In genomic region chr19:10653732-10654609, GRCh38 we compare ENCODE assay signal across 8 cellular contexts. TPM values are rescaled to one million over a fixed set of nuclear protein-coding genes. Genes with fewer than 3 reads are reported as not detected.
DNase-seq lines count a peak whose midpoint lies in the region; ATAC-seq and TF ChIP-seq lines count a peak whose summit lies in the region.

Gene ILF3 (plus strand): TSS chr19:10654346. CDS start chr19:10670606, 16,260 bp downstream.

- peak within 1 kb of the TSS; percentile 73 for H2AFZ ChIP-seq in fibroblast of lung (ENCODE audit: low read length)

- H3K36me3 ChIP-seq in RWPE2 (ENCODE audit: low read depth) (peaks cover 44% of the 10 kb centered on the region), fibroblast of lung (ENCODE audit: control insufficient read depth, insufficient read depth, low read length) (peaks cover 4% of the 10 kb centered on the region)
- H3K36me3 ChIP-seq in naive thymus-derived CD4-positive, alpha-beta T cell (ENCODE audit: control insufficient read depth in 2 of 3, insufficient read depth in 3 of 3, low read length in 3 of 3), result peaks cover 0 to 15% (median 4%) of the 10 kb centered on the region in 3 experiments

- peak within 1 kb of the TSS; percentile 99 for H3K9ac ChIP-seq in fibroblast of lung (ENCODE audit: insufficient read depth, low read length)

- H3K27me3 Mint-ChIP-seq in activated T-helper 2 cell treated with anti-CD3 and anti-CD28 coated beads, Interferon-gamma antibody, Interleukin-2, Interleukin-4, amounts not matched to agents 10 μg/mL and 5 μg/mL and 100 μg/mL, durations not matched to agents 14 hours and 24 hours and 36 hours (ENCODE audit: low read depth), result no peaks in the 10 kb centered on the region
- H3K27me3 Mint-ChIP-seq in naive thymus-derived CD4-positive, alpha-beta T cell, result peaks cover 0 to 3% (median 0%) of the 10 kb centered on the region in 5 donors
- H3K27me3 Mint-ChIP-seq in stimulated activated naive B cell treated with anti-CD40 and anti-IgM and Interleukin-4, amounts not matched to agents 10 μg/mL and 1 μg/mL and 100 μg/mL, for 72 hours, result no peaks in the 10 kb centered on the region

- H3K27ac ChIP-seq in RWPE2 (ENCODE audit: poor library complexity, severe bottlenecking), result peak within 1 kb of the TSS; percentile 88
- peak within 1 kb of the TSS; percentile 99 for H3K27ac ChIP-seq in fibroblast of lung (ENCODE audit: insufficient read depth, low read length)
- H3K27ac ChIP-seq in naive thymus-derived CD4-positive, alpha-beta T cell (ENCODE audit: low read depth, low read length), result peak within 1 kb of the TSS; percentile 100

- TF ChIP-seq CTCF in RWPE2 (IDR thresholded peaks at IDR 0.05; ENCODE audit: poor library complexity, severe bottlenecking) (no peak), fibroblast of lung (conservative IDR thresholded peaks at IDR 0.05 in 1 of 2, IDR thresholded peaks at IDR 0.05 in 1 of 2; ENCODE audit: low read depth in 1 of 2, low read length in 2 of 2) (no peak)

- peak within 1 kb of the TSS; percentile 83 for H3K4me3 ChIP-seq in RWPE2 (ENCODE audit: severe bottlenecking)
- peak within 1 kb of the TSS; percentile 94 to 99 (median 96) for H3K4me3 ChIP-seq in fibroblast of lung (replicated peaks in 1 of 4; ENCODE audit: control extremely low read depth in 1 of 4, insufficient read depth in 1 of 4, low read depth in 3 of 4, low read length in 4 of 4)
- H3K4me3 ChIP-seq in naive thymus-derived CD4-positive, alpha-beta T cell (ENCODE audit: low read length), result peak within 1 kb of the TSS; percentile 87

- peak within 1 kb of the TSS; percentile 99 for H3K4me2 ChIP-seq in fibroblast of lung (ENCODE audit: extremely low read depth, insufficient read depth, low read length)

- DNase-seq in EH (ENCODE audit: low read depth), result peak; percentile 100
- peak; percentile 99 for DNase-seq in H4 (ENCODE audit: low spot score)
- DNase-seq in LoVo (ENCODE audit: low spot score), result peak; percentile 100
- DNase-seq in RWPE2 (ENCODE audit: low spot score), result peak; percentile 99
- peak; percentile 100 for DNase-seq in activated T-helper 2 cell treated with anti-CD3 and anti-CD28 coated beads, Interferon-gamma antibody, Interleukin-2, Interleukin-4, amounts not matched to agents 10 μg/mL and 5 μg/mL and 100 μg/mL, durations not matched to agents 14 hours and 24 hours and 36 hours (ENCODE audit: low spot score)
- DNase-seq in fibroblast of lung (ENCODE audit: low read depth in 2 of 2), result peak; percentile 100
- peak; percentile 97 to 100 (median 100) for DNase-seq in naive thymus-derived CD4-positive, alpha-beta T cell
- peak; percentile 100 for DNase-seq in stimulated activated naive B cell treated with anti-CD40 and anti-IgM and Interleukin-4, amounts not matched to agents 10 μg/mL and 1 μg/mL and 100 μg/mL, for 72 hours

- CTCF ChIA-PET in naive thymus-derived CD4-positive, alpha-beta T cell (lab: Charles Lee), result interaction anchor here (1.1 to 1.4 kb wide), 2 partner anchors 46 to 73 kb away, joined by 3 to 4 read pairs; no protein-coding TSS in a partner anchor

- H3K36me3 Mint-ChIP-seq in activated T-helper 2 cell treated with anti-CD3 and anti-CD28 coated beads, Interferon-gamma antibody, Interleukin-2, Interleukin-4, amounts not matched to agents 10 μg/mL and 5 μg/mL and 100 μg/mL, durations not matched to agents 14 hours and 24 hours and 36 hours (ENCODE audit: low read depth), result peaks cover 53% of the 10 kb centered on the region
- H3K36me3 Mint-ChIP-seq in naive thymus-derived CD4-positive, alpha-beta T cell, result peaks cover 0 to 15% (median 5%) of the 10 kb centered on the region in 5 donors
- H3K36me3 Mint-ChIP-seq in stimulated activated naive B cell treated with anti-CD40 and anti-IgM and Interleukin-4, amounts not matched to agents 10 μg/mL and 1 μg/mL and 100 μg/mL, for 72 hours, result peaks cover 29 to 36% of the 10 kb centered on the region in 2 donors

- peaks cover 51% of the 10 kb centered on the region for H3K79me2 ChIP-seq in fibroblast of lung (ENCODE audit: control insufficient read depth, insufficient read depth, low read length)

- ATAC-seq in RWPE2 (ENCODE audit: low read depth), result peak; percentile 77
- ATAC-seq in naive thymus-derived CD4-positive, alpha-beta T cell, result peak; percentile 89
- peak; percentile 85 to 88 for ATAC-seq in stimulated activated naive B cell treated with anti-CD40 and anti-IgM and Interleukin-4, amounts not matched to agents 10 μg/mL and 1 μg/mL and 100 μg/mL, for 72 hours (replicated peaks)

- intact Hi-C loops in activated T-helper 2 cell treated with anti-CD3 and anti-CD28 coated beads, Interferon-gamma antibody, Interleukin-2, Interleukin-4, amounts not matched to agents 10 μg/mL and 5 μg/mL and 100 μg/mL, durations not matched to agents 14 hours and 24 hours and 36 hours (cut with micrococcal nuclease), result loop anchor here (1.0 to 10.0 kb wide), 8 partner anchors 43 to 359 kb away; partner anchors contain the start of genes CDC37, KEAP1 and TMED1
- intact Hi-C loops in naive thymus-derived CD4-positive, alpha-beta T cell (cut with micrococcal nuclease), result loop anchor here (1.0 to 10.0 kb wide), 18 partner anchors 41 to 853 kb away; partner anchors contain the start of genes CARM1 (in 2 of the 2), CDC37 (in 2 of the 2), KEAP1 (in 2 of the 2) and KRI1 (in 2 of the 2)

- POLR2A ChIA-PET in naive thymus-derived CD4-positive, alpha-beta T cell (lab: Charles Lee), result interaction anchor here (0.8 to 2.3 kb wide), 12 partner anchors 10 to 154 kb away, joined by 3 to 29 read pairs (median 5); partner anchors contain the start of gene QTRT1

- H3K4me1 Mint-ChIP-seq in activated T-helper 2 cell treated with anti-CD3 and anti-CD28 coated beads, Interferon-gamma antibody, Interleukin-2, Interleukin-4, amounts not matched to agents 10 μg/mL and 5 μg/mL and 100 μg/mL, durations not matched to agents 14 hours and 24 hours and 36 hours (ENCODE audit: low read depth), result peaks cover 24% of the 10 kb centered on the region
- peaks cover 17 to 62% (median 42%) of the 10 kb centered on the region in 7 donors for H3K4me1 Mint-ChIP-seq in naive thymus-derived CD4-positive, alpha-beta T cell
- H3K4me1 Mint-ChIP-seq in stimulated activated naive B cell treated with anti-CD40 and anti-IgM and Interleukin-4, amounts not matched to agents 10 μg/mL and 1 μg/mL and 100 μg/mL, for 72 hours, result peaks cover 23 to 36% of the 10 kb centered on the region in 2 donors

- H4K20me1 ChIP-seq in fibroblast of lung (ENCODE audit: control insufficient read depth, extremely low read depth, insufficient read depth, low read length), result peaks cover 3% of the 10 kb centered on the region

- peak within 1 kb of the TSS; percentile 98 for H3K27ac Mint-ChIP-seq in activated T-helper 2 cell treated with anti-CD3 and anti-CD28 coated beads, Interferon-gamma antibody, Interleukin-2, Interleukin-4, amounts not matched to agents 10 μg/mL and 5 μg/mL and 100 μg/mL, durations not matched to agents 14 hours and 24 hours and 36 hours
- H3K27ac Mint-ChIP-seq in naive thymus-derived CD4-positive, alpha-beta T cell, result peak within 1 kb of the TSS; percentile 94 to 99 (median 98)
- H3K27ac Mint-ChIP-seq in stimulated activated naive B cell treated with anti-CD40 and anti-IgM and Interleukin-4, amounts not matched to agents 10 μg/mL and 1 μg/mL and 100 μg/mL, for 72 hours, result peak within 1 kb of the TSS; percentile 99

- no peaks in the 10 kb centered on the region for H3K27me3 ChIP-seq in RWPE2 (ENCODE audit: insufficient read depth, poor library complexity, severe bottlenecking)
- no peaks in the 10 kb centered on the region for H3K27me3 ChIP-seq in fibroblast of lung (ENCODE audit: control insufficient read depth, insufficient read depth, low read length)
- H3K27me3 ChIP-seq in naive thymus-derived CD4-positive, alpha-beta T cell (ENCODE audit: control insufficient read depth in 2 of 2, insufficient read depth in 2 of 2, low read length in 2 of 2), result no peaks in the 10 kb centered on the region

- H3K9me3 Mint-ChIP-seq in activated T-helper 2 cell treated with anti-CD3 and anti-CD28 coated beads, Interferon-gamma antibody, Interleukin-2, Interleukin-4, amounts not matched to agents 10 μg/mL and 5 μg/mL and 100 μg/mL, durations not matched to agents 14 hours and 24 hours and 36 hours, result no peaks in the 10 kb centered on the region
- H3K9me3 Mint-ChIP-seq in naive thymus-derived CD4-positive, alpha-beta T cell, result peaks cover 0 to 8% (median 0%) of the 10 kb centered on the region in 11 donors
- no peaks in the 10 kb centered on the region for H3K9me3 Mint-ChIP-seq in stimulated activated naive B cell treated with anti-CD40 and anti-IgM and Interleukin-4, amounts not matched to agents 10 μg/mL and 1 μg/mL and 100 μg/mL, for 72 hours

- peaks cover 12% of the 10 kb centered on the region for H3K4me1 ChIP-seq in RWPE2 (ENCODE audit: insufficient read depth, poor library complexity, severe bottlenecking)
- peaks cover 2% of the 10 kb centered on the region for H3K4me1 ChIP-seq in fibroblast of lung (ENCODE audit: control insufficient read depth, extremely low read depth, insufficient read depth, low read length)
- H3K4me1 ChIP-seq in naive thymus-derived CD4-positive, alpha-beta T cell (ENCODE audit: control insufficient read depth in 2 of 2, insufficient read depth in 2 of 2, low read length in 2 of 2), result peaks cover 32 to 38% of the 10 kb centered on the region in 2 donors

- peak within 1 kb of the TSS; percentile 95 for H3K4me3 Mint-ChIP-seq in activated T-helper 2 cell treated with anti-CD3 and anti-CD28 coated beads, Interferon-gamma antibody, Interleukin-2, Interleukin-4, amounts not matched to agents 10 μg/mL and 5 μg/mL and 100 μg/mL, durations not matched to agents 14 hours and 24 hours and 36 hours (ENCODE audit: low read depth)
- H3K4me3 Mint-ChIP-seq in naive thymus-derived CD4-positive, alpha-beta T cell, result peak within 1 kb of the TSS; percentile 93 to 98 (median 95)
- H3K4me3 Mint-ChIP-seq in stimulated activated naive B cell treated with anti-CD40 and anti-IgM and Interleukin-4, amounts not matched to agents 10 μg/mL and 1 μg/mL and 100 μg/mL, for 72 hours, result peak within 1 kb of the TSS; percentile 92 to 95

- H3K9me3 ChIP-seq in RWPE2 (ENCODE audit: severe bottlenecking), result no peaks in the 10 kb centered on the region
- H3K9me3 ChIP-seq in fibroblast of lung (ENCODE audit: control insufficient read depth, insufficient read depth, low read depth, low read length), result no peaks in the 10 kb centered on the region
- no peaks in the 10 kb centered on the region for H3K9me3 ChIP-seq in naive thymus-derived CD4-positive, alpha-beta T cell (ENCODE audit: control insufficient read depth in 2 of 3, low read length in 3 of 3)

RNA-seq across cellular contexts. Expression of gene ILF3, which starts in this region (rescaled TPM):
- total RNA-seq in H4 (2014; rRNA removed; shearing (Covaris generic)), result 107 and 109 TPM in 2 replicates
- 509 and 523 TPM in 2 replicates for total RNA-seq in activated T-helper 2 cell treated with anti-CD3 and anti-CD28 coated beads, Interferon-gamma antibody, Interleukin-2, Interleukin-4, amounts not matched to agents 10 μg/mL and 5 μg/mL and 100 μg/mL, durations not matched to agents 14 hours and 24 hours and 36 hours
- total RNA-seq in fibroblast of lung, result 55.0 and 78.4 TPM in 2 replicates
- 109 and 163 TPM in 2 replicates for polyA plus RNA-seq in fibroblast of lung
- 116 and 176 TPM in 2 replicates for polyA plus RNA-seq in fibroblast of lung (2012)
- polyA minus RNA-seq in fibroblast of lung (ENCODE audit: low replicate concordance), result 87.4 and 143 TPM in 2 replicates
- total RNA-seq in naive thymus-derived CD4-positive, alpha-beta T cell, result 100 to 1,000 TPM; 346 to 515 (median 368) TPM
- polyA plus RNA-seq in naive thymus-derived CD4-positive, alpha-beta T cell, result 10 to 100 TPM; 91.0 to 99.9 TPM

Comparison
In these comparisons a context has a peak if more than half of its experiments do, and no peak if none do; other contexts are left out.
1. Peak in every context shown above with its lines: DNase-seq, ATAC-seq, H3K4me3 ChIP-seq and H3K27ac ChIP-seq.